Comparison of ENCODE assay signal across 36 cellular contexts in genomic region chr7:115793958-115794702, GRCh38.
"Had no signal": no experiment of that assay in that cellular context is flagged by ENCODE, and none has a peak within 500 bp of the region (broad histone marks: within the 10 kb centered on the region; RNA-seq: fewer than 3 reads in every experiment).

No MANE protein-coding gene starts in this region.

- H3K9me3 ChIP-seq: adrenal gland, ascending aorta, body of pancreas had no signal

- H3K27ac Mint-ChIP-seq: activated naive CD4-positive, alpha-beta T cell treated with anti-CD3 and anti-CD28 coated beads for 36 hours; activated naive CD4-positive, alpha-beta T cell treated with anti-CD3 and anti-CD28 coated beads, Interleukin-2, amount 10 ng/mL, durations not matched to agents 7 days and 5 days; activated naive CD4-positive, alpha-beta T cell treated with anti-CD3 and anti-CD28 coated beads, Interleukin-2, amount 50 U/mL, for 24 hours; activated naive CD4-positive, alpha-beta T cell treated with anti-CD3 and anti-CD28 coated beads, Interleukin-2, amount 50 U/mL, for 72 hours; activated naive CD8-positive, alpha-beta T cell; activated naive CD8-positive, alpha-beta T cell treated with anti-CD3 and anti-CD28 coated beads for 36 hours; activated naive CD8-positive, alpha-beta T cell treated with anti-CD3 and anti-CD28 coated beads, Interleukin-2, amount 10 ng/mL, durations not matched to agents 7 days and 5 days; activated naive CD8-positive, alpha-beta T cell treated with anti-CD3 and anti-CD28 coated beads, Interleukin-2, amount 50 U/mL, for 24 hours; activated T-cell treated with anti-CD3 and anti-CD28 coated beads, Interleukin-2, amount 50 U/mL, for 24 hours; activated T-cell treated with anti-CD3 and anti-CD28 coated beads, Interleukin-2, amount 50 U/mL, for 72 hours; activated T-helper 1 cell treated with anti-CD3 and anti-CD28 coated beads, Interleukin-12 subunit alpha, Interleukin-12 subunit beta, Interleukin-2, Interleukin-4 antibody, amounts not matched to agents 30 ng/mL and 10 ng/mL and 1 ng/mL, durations not matched to agents 14 hours and 24 hours and 36 hours; activated T-helper 17 cell treated with anti-CD3 and anti-CD28 coated beads, Interleukin-2, amount 50 U/mL, for 72 hours; activated T-helper 2 cell treated with anti-CD3 and anti-CD28 coated beads, Interferon-gamma antibody, Interleukin-2, Interleukin-4, amounts not matched to agents 10 μg/mL and 5 μg/mL and 100 μg/mL, durations not matched to agents 14 hours and 24 hours and 36 hours; brain had no signal

- DNase-seq: activated effector memory CD4-positive, alpha-beta T cell treated with anti-CD3 and anti-CD28 coated beads, Interleukin-2, amount 50 U/mL, for 16 hours; activated effector memory CD4-positive, alpha-beta T cell treated with Interleukin-2 at 50 U/mL for 16 hours; activated gamma-delta T cell; activated gamma-delta T cell treated with Interleukin-2 at 50 U/mL for 16 hours; activated naive CD4-positive, alpha-beta T cell; activated naive CD4-positive, alpha-beta T cell treated with anti-CD3 and anti-CD28 coated beads for 36 hours; activated naive CD4-positive, alpha-beta T cell treated with anti-CD3 and anti-CD28 coated beads, Interleukin-2, amount 10 ng/mL, durations not matched to agents 7 days and 5 days; activated naive CD4-positive, alpha-beta T cell treated with anti-CD3 and anti-CD28 coated beads, Interleukin-2, amount 50 U/mL, for 16 hours; activated naive CD4-positive, alpha-beta T cell treated with Interleukin-2 at 50 U/mL for 16 hours; activated naive CD8-positive, alpha-beta T cell treated with anti-CD3 and anti-CD28 coated beads for 36 hours; activated naive CD8-positive, alpha-beta T cell treated with anti-CD3 and anti-CD28 coated beads, Interleukin-2, amount 10 ng/mL, durations not matched to agents 7 days and 5 days; activated naive CD8-positive, alpha-beta T cell treated with anti-CD3 and anti-CD28 coated beads, Interleukin-2, amount 50 U/mL, for 24 hours; activated T-cell treated with anti-CD3 and anti-CD28 coated beads, Interleukin-2, amount 50 U/mL, for 24 hours; activated T-cell treated with anti-CD3 and anti-CD28 coated beads, Interleukin-2, amount 50 U/mL, for 4 hours; activated T-cell treated with anti-CD3 and anti-CD28 coated beads, Interleukin-2, amount 50 U/mL, for 48 hours; activated T-cell treated with anti-CD3 and anti-CD28 coated beads, Interleukin-2, amount 50 U/mL, for 72 hours; adrenal gland; amniotic stem cell; amygdala; anterior cingulate cortex; body of pancreas; brain microvascular endothelial cell; caudate nucleus; central memory CD4-positive, alpha-beta T cell; cerebellar nuclear complex had no signal

- ATAC-seq: activated naive CD4-positive, alpha-beta T cell treated with anti-CD3 and anti-CD28 coated beads, Interleukin-2, amount 50 U/mL, for 72 hours; activated naive CD8-positive, alpha-beta T cell treated with anti-CD3 and anti-CD28 coated beads, Interleukin-2, amount 50 U/mL, for 24 hours; activated T-cell treated with anti-CD3 and anti-CD28 coated beads, Interleukin-2, amount 50 U/mL, for 4 hours; activated T-cell treated with anti-CD3 and anti-CD28 coated beads, Interleukin-2, amount 50 U/mL, for 72 hours; activated T-helper 17 cell treated with anti-CD3 and anti-CD28 coated beads, Interleukin-2, amount 50 U/mL, for 72 hours; body of pancreas had no signal

- H3K27me3 Mint-ChIP-seq: activated naive CD4-positive, alpha-beta T cell treated with anti-CD3 and anti-CD28 coated beads, Interleukin-2, amount 10 ng/mL, durations not matched to agents 7 days and 5 days; activated naive CD4-positive, alpha-beta T cell treated with anti-CD3 and anti-CD28 coated beads, Interleukin-2, amount 50 U/mL, for 24 hours; activated naive CD8-positive, alpha-beta T cell; activated naive CD8-positive, alpha-beta T cell treated with anti-CD3 and anti-CD28 coated beads, Interleukin-2, amount 10 ng/mL, durations not matched to agents 7 days and 5 days; activated T-cell treated with anti-CD3 and anti-CD28 coated beads, Interleukin-2, amount 50 U/mL, for 24 hours; central memory CD8-positive, alpha-beta T cell had no signal

- H3K36me3 Mint-ChIP-seq: activated naive CD4-positive, alpha-beta T cell treated with anti-CD3 and anti-CD28 coated beads, Interleukin-2, amount 10 ng/mL, durations not matched to agents 7 days and 5 days; activated naive CD4-positive, alpha-beta T cell treated with anti-CD3 and anti-CD28 coated beads, Interleukin-2, amount 50 U/mL, for 24 hours; activated naive CD4-positive, alpha-beta T cell treated with anti-CD3 and anti-CD28 coated beads, Interleukin-2, amount 50 U/mL, for 72 hours; activated naive CD8-positive, alpha-beta T cell; activated naive CD8-positive, alpha-beta T cell treated with anti-CD3 and anti-CD28 coated beads for 36 hours; activated naive CD8-positive, alpha-beta T cell treated with anti-CD3 and anti-CD28 coated beads, Interleukin-2, amount 10 ng/mL, durations not matched to agents 7 days and 5 days; brain had no signal

- H3K36me3 ChIP-seq: adrenal gland, ascending aorta, brain microvascular endothelial cell, breast epithelium, cardiac muscle cell had no signal

- H3K4me1 ChIP-seq: adrenal gland, ascending aorta, body of pancreas, breast epithelium had no signal

- H3K4me3 Mint-ChIP-seq: activated naive CD4-positive, alpha-beta T cell treated with anti-CD3 and anti-CD28 coated beads for 36 hours; activated naive CD4-positive, alpha-beta T cell treated with anti-CD3 and anti-CD28 coated beads, Interleukin-2, amount 10 ng/mL, durations not matched to agents 7 days and 5 days; activated naive CD4-positive, alpha-beta T cell treated with anti-CD3 and anti-CD28 coated beads, Interleukin-2, amount 50 U/mL, for 24 hours; activated naive CD8-positive, alpha-beta T cell; activated naive CD8-positive, alpha-beta T cell treated with anti-CD3 and anti-CD28 coated beads for 36 hours; activated naive CD8-positive, alpha-beta T cell treated with anti-CD3 and anti-CD28 coated beads, Interleukin-2, amount 10 ng/mL, durations not matched to agents 7 days and 5 days; activated naive CD8-positive, alpha-beta T cell treated with anti-CD3 and anti-CD28 coated beads, Interleukin-2, amount 50 U/mL, for 24 hours; activated T-cell treated with anti-CD3 and anti-CD28 coated beads, Interleukin-2, amount 50 U/mL, for 24 hours; activated T-cell treated with anti-CD3 and anti-CD28 coated beads, Interleukin-2, amount 50 U/mL, for 4 hours; activated T-cell treated with anti-CD3 and anti-CD28 coated beads, Interleukin-2, amount 50 U/mL, for 72 hours; activated T-helper 1 cell treated with anti-CD3 and anti-CD28 coated beads, Interleukin-12 subunit alpha, Interleukin-12 subunit beta, Interleukin-2, Interleukin-4 antibody, amounts not matched to agents 30 ng/mL and 10 ng/mL and 1 ng/mL, durations not matched to agents 14 hours and 24 hours and 36 hours; activated T-helper 17 cell treated with anti-CD3 and anti-CD28 coated beads, Interleukin-2, amount 50 U/mL, for 72 hours; brain; central memory CD8-positive, alpha-beta T cell had no signal

- H3K4me3 ChIP-seq: adrenal gland, ascending aorta, body of pancreas, breast epithelium, cardiac muscle cell had no signal

- H3K27me3 ChIP-seq: adrenal gland, ascending aorta, body of pancreas, brain microvascular endothelial cell, breast epithelium, cardiac muscle cell had no signal

- H3K27ac ChIP-seq: adrenal gland, ascending aorta, body of pancreas, brain microvascular endothelial cell, breast epithelium, cardiac muscle cell had no signal

- H3K9me3 Mint-ChIP-seq: activated naive CD4-positive, alpha-beta T cell treated with anti-CD3 and anti-CD28 coated beads for 36 hours; activated naive CD4-positive, alpha-beta T cell treated with anti-CD3 and anti-CD28 coated beads, Interleukin-2, amount 10 ng/mL, durations not matched to agents 7 days and 5 days; activated naive CD4-positive, alpha-beta T cell treated with anti-CD3 and anti-CD28 coated beads, Interleukin-2, amount 50 U/mL, for 24 hours; activated naive CD8-positive, alpha-beta T cell treated with anti-CD3 and anti-CD28 coated beads for 36 hours; activated T-cell treated with anti-CD3 and anti-CD28 coated beads, Interleukin-2, amount 50 U/mL, for 24 hours; activated T-cell treated with anti-CD3 and anti-CD28 coated beads, Interleukin-2, amount 50 U/mL, for 72 hours; activated T-helper 1 cell treated with anti-CD3 and anti-CD28 coated beads, Interleukin-12 subunit alpha, Interleukin-12 subunit beta, Interleukin-2, Interleukin-4 antibody, amounts not matched to agents 30 ng/mL and 10 ng/mL and 1 ng/mL, durations not matched to agents 14 hours and 24 hours and 36 hours; activated T-helper 17 cell treated with anti-CD3 and anti-CD28 coated beads, Interleukin-2, amount 50 U/mL, for 72 hours; brain had no signal

- H3K4me1 Mint-ChIP-seq: activated naive CD4-positive, alpha-beta T cell treated with anti-CD3 and anti-CD28 coated beads, Interleukin-2, amount 10 ng/mL, durations not matched to agents 7 days and 5 days; activated naive CD4-positive, alpha-beta T cell treated with anti-CD3 and anti-CD28 coated beads, Interleukin-2, amount 50 U/mL, for 24 hours; activated naive CD8-positive, alpha-beta T cell treated with anti-CD3 and anti-CD28 coated beads for 36 hours; activated naive CD8-positive, alpha-beta T cell treated with anti-CD3 and anti-CD28 coated beads, Interleukin-2, amount 10 ng/mL, durations not matched to agents 7 days and 5 days; activated naive CD8-positive, alpha-beta T cell treated with anti-CD3 and anti-CD28 coated beads, Interleukin-2, amount 50 U/mL, for 24 hours; activated T-helper 17 cell treated with anti-CD3 and anti-CD28 coated beads, Interleukin-2, amount 50 U/mL, for 72 hours; brain; central memory CD8-positive, alpha-beta T cell had no signal
